11 cellular contexts compared by ENCODE assay signal in genomic region chr1:15628003-15628402, GRCh38. TPM values are rescaled to one million over a fixed set of nuclear protein-coding genes. Genes with fewer than 3 reads are reported as not detected.
DNase-seq lines count a peak whose midpoint lies in the region; ATAC-seq and TF ChIP-seq lines count a peak whose summit lies in the region.
"Had no signal": no experiment of that assay in that cellular context is flagged by ENCODE, and none has a peak within 500 bp of the region (broad histone marks: within the 10 kb centered on the region; RNA-seq: fewer than 3 reads in every experiment).

No MANE protein-coding gene starts in this region.

- no peaks in the 10 kb centered on the region for H3K9me3 Mint-ChIP-seq in memory B cell
- no peaks in the 10 kb centered on the region for H3K9me3 Mint-ChIP-seq in naive thymus-derived CD4-positive, alpha-beta T cell

- TF ChIP-seq CTCF in HEK293 (tag by site-specific recombination; IDR thresholded peaks at IDR 0.05), result no peak
- TF ChIP-seq CTCF in MM.1S (IDR thresholded peaks at IDR 0.05; ENCODE audit: low read length), result no peak
- TF ChIP-seq CTCF in GM20000 (IDR thresholded peaks at IDR 0.05; ENCODE audit: extremely low read depth, missing control alignments), result no peak

- H3F3A ChIP-seq in MM.1S (ENCODE audit: insufficient read depth, low read length), result no peaks in the 10 kb centered on the region

- DNase-seq in MM.1S (no peak), memory B cell (ENCODE audit: low spot score in 2 of 2) (no peak), GM20000 (ENCODE audit: low spot score) (no peak), OCI-M2 (lab: John Stamatoyannopoulos, UW; ENCODE audit: unreplicated experiment) (no peak), posterior vena cava (ENCODE audit: low spot score) (no peak)
- no peak for DNase-seq in naive thymus-derived CD4-positive, alpha-beta T cell
- DNase-seq: Kasumi-1, NCI-H446 treated with DMSO at 0.1 percent for 48 hours had no signal

- CTCF ChIA-PET in HEK293 (lab: Yijun Ruan, JAX), result no interaction called here
- CTCF ChIA-PET in naive thymus-derived CD4-positive, alpha-beta T cell (lab: Charles Lee), result no interaction called here

- H3K27me3 Mint-ChIP-seq in memory B cell, result no peaks in the 10 kb centered on the region
- H3K27me3 Mint-ChIP-seq in naive thymus-derived CD4-positive, alpha-beta T cell, result no peaks in the 10 kb centered on the region

- H3K27me3 ChIP-seq in MM.1S (replicated peaks; ENCODE audit: insufficient read depth, low read length), result no peaks in the 10 kb centered on the region
- H3K27me3 ChIP-seq in naive thymus-derived CD4-positive, alpha-beta T cell (ENCODE audit: control insufficient read depth in 2 of 2, insufficient read depth in 2 of 2, low read length in 2 of 2), result no peaks in the 10 kb centered on the region

- H3K4me1 Mint-ChIP-seq in memory B cell, result peaks cover 18% of the 10 kb centered on the region
- peaks cover 18 to 39% (median 28%) of the 10 kb centered on the region in 7 donors for H3K4me1 Mint-ChIP-seq in naive thymus-derived CD4-positive, alpha-beta T cell

- no peaks in the 10 kb centered on the region for H3K9me2 ChIP-seq in MM.1S (replicated peaks; ENCODE audit: insufficient read depth, low read length)

- H3K9me3 ChIP-seq in HEK293 (ENCODE audit: control insufficient read depth, insufficient read depth, low read depth, low read length) (no peaks in the 10 kb centered on the region), MM.1S (replicated peaks; ENCODE audit: insufficient read depth, low read length) (no peaks in the 10 kb centered on the region)
- no peaks in the 10 kb centered on the region for H3K9me3 ChIP-seq in naive thymus-derived CD4-positive, alpha-beta T cell (ENCODE audit: control insufficient read depth in 2 of 3, low read length in 3 of 3)

- H3K4me3 ChIP-seq in HEK293 (ENCODE audit: low read depth, low read length) (no peak overlapping the region), MM.1S (ENCODE audit: low read length) (no peak overlapping the region)
- no peak overlapping the region for H3K4me3 ChIP-seq in naive thymus-derived CD4-positive, alpha-beta T cell (ENCODE audit: low read length)

- peaks cover 83% of the 10 kb centered on the region for H3K79me2 ChIP-seq in MM.1S (ENCODE audit: low read length)

- intact Hi-C loops in naive thymus-derived CD4-positive, alpha-beta T cell (cut with micrococcal nuclease), result no loop called here
- intact Hi-C loops in posterior vena cava (cut with DNase I), result loop anchor here in 1 of 2 donors (10.0 kb wide), 1 partner anchor 47 kb away; no protein-coding TSS in a partner anchor

- H3K27ac Mint-ChIP-seq in memory B cell, result peak overlapping the region; percentile 77
- H3K27ac Mint-ChIP-seq in naive thymus-derived CD4-positive, alpha-beta T cell, result peak overlapping the region in 3 of 9 donors; percentile 9 to 29 (median 20)

- H3K4me1 ChIP-seq in HEK293 (ENCODE audit: control insufficient read depth, insufficient read depth, low read length) (peaks cover 12% of the 10 kb centered on the region), MM.1S (ENCODE audit: low read length) (peaks cover 18% of the 10 kb centered on the region)
- H3K4me1 ChIP-seq in naive thymus-derived CD4-positive, alpha-beta T cell (ENCODE audit: control insufficient read depth in 2 of 2, insufficient read depth in 2 of 2, low read length in 2 of 2), result peaks cover 0 to 1% of the 10 kb centered on the region in 2 donors

- H3K4me3 Mint-ChIP-seq in memory B cell, result no peak overlapping the region
- H3K4me3 Mint-ChIP-seq in naive thymus-derived CD4-positive, alpha-beta T cell, result no peak overlapping the region

- ATAC-seq in GM19025 (IDR thresholded peaks at IDR 0.05; ENCODE audit: low read depth, unreplicated experiment) (peak; percentile 28), memory B cell (ENCODE audit: low read depth) (no peak)
- no peak for ATAC-seq in naive thymus-derived CD4-positive, alpha-beta T cell
- ATAC-seq: SK-N-SH treated with all-trans-retinoic acid at 6 μM for 48 hours had no signal

- peaks cover 19% of the 10 kb centered on the region for H3K36me3 Mint-ChIP-seq in memory B cell
- peaks cover 6 to 48% (median 18%) of the 10 kb centered on the region in 5 donors for H3K36me3 Mint-ChIP-seq in naive thymus-derived CD4-positive, alpha-beta T cell

- no peak overlapping the region for H2AFZ ChIP-seq in MM.1S (ENCODE audit: low read length)

- POLR2A ChIA-PET in HEK293 (lab: Yijun Ruan, JAX), result no interaction called here
- POLR2A ChIA-PET in naive thymus-derived CD4-positive, alpha-beta T cell (lab: Charles Lee), result no interaction called here

- H3K27ac ChIP-seq in HEK293 (ENCODE audit: extremely low read depth, low read depth, low read length) (no peak overlapping the region), MM.1S (ENCODE audit: low read length) (peak overlapping the region; percentile 23; the same call in 1 of the 2 replicates)
- no peak overlapping the region for H3K27ac ChIP-seq in naive thymus-derived CD4-positive, alpha-beta T cell (ENCODE audit: low read depth, low read length)

- no peak overlapping the region for H3K9ac ChIP-seq in MM.1S (ENCODE audit: low read length)

- H4K20me1 ChIP-seq in MM.1S (ENCODE audit: insufficient read depth, low read length), result peaks cover 17% of the 10 kb centered on the region

- H3K4me2 ChIP-seq in MM.1S (ENCODE audit: low read depth, low read length), result no peak overlapping the region

- H3K36me3 ChIP-seq in HEK293 (ENCODE audit: control insufficient read depth in 2 of 2, insufficient read depth in 1 of 2, low read length in 2 of 2) (peaks cover 23 to 62% of the 10 kb centered on the region in 2 experiments), MM.1S (replicated peaks; ENCODE audit: insufficient read depth, low read length) (peaks cover 4% of the 10 kb centered on the region; the same call in 1 of the 2 replicates)
- peaks cover 0 to 58% (median 0%) of the 10 kb centered on the region in 3 experiments for H3K36me3 ChIP-seq in naive thymus-derived CD4-positive, alpha-beta T cell (ENCODE audit: control insufficient read depth in 2 of 3, insufficient read depth in 3 of 3, low read length in 3 of 3)

TF ChIP-seq in HEK293, 187 proteins besides CTCF, POLR2A, EP300 and RAD21:
- TF ChIP-seq ZNF274 (IDR thresholded peaks at IDR 0.05; ENCODE audit: low read length), result no peak
- TF ChIP-seq ZNF274 (tag by site-specific recombination; IDR thresholded peaks at IDR 0.05; ENCODE audit: borderline replicate concordance), result no peak
- no peak for TF ChIP-seq ZNF324 (tag by site-specific recombination; IDR thresholded peaks at IDR 0.05)
- no peak for TF ChIP-seq ZNF2 (tag by site-specific recombination; IDR thresholded peaks at IDR 0.05)
- TF ChIP-seq ZNF621 (tag by site-specific recombination; IDR thresholded peaks at IDR 0.05), result no peak
- no peak for TF ChIP-seq ZEB2 (tag by site-specific recombination; IDR thresholded peaks at IDR 0.05)
- TF ChIP-seq ZNF530 (tag by site-specific recombination; IDR thresholded peaks at IDR 0.05; ENCODE audit: low read depth), result no peak
- TF ChIP-seq, protein P1, sequence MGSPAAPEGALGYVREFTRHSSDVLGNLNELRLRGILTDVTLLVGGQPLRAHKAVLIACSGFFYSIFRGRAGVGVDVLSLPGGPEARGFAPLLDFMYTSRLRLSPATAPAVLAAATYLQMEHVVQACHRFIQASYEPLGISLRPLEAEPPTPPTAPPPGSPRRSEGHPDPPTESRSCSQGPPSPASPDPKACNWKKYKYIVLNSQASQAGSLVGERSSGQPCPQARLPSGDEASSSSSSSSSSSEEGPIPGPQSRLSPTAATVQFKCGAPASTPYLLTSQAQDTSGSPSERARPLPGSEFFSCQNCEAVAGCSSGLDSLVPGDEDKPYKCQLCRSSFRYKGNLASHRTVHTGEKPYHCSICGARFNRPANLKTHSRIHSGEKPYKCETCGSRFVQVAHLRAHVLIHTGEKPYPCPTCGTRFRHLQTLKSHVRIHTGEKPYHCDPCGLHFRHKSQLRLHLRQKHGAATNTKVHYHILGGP (tag by site-specific recombination; IDR thresholded peaks at IDR 0.05), result no peak
- TF ChIP-seq SCRT2 (tag by site-specific recombination; IDR thresholded peaks at IDR 0.05), result peak; percentile 61; the same call in 1 of the 2 replicates

RNA-seq across cellular contexts. Expression of gene DDI2, which starts 10.7 kb away (rescaled TPM):
- 10 to 100 TPM; 24.5 to 46.8 (median 37.0) TPM for total RNA-seq in naive thymus-derived CD4-positive, alpha-beta T cell
- 1 to 10 TPM; 3.2 to 6.7 TPM for polyA plus RNA-seq in naive thymus-derived CD4-positive, alpha-beta T cell
- total RNA-seq in posterior vena cava, result 10 to 100 TPM; 23.8 to 27.4 TPM

RNA-seq across cellular contexts. Expression of gene AGMAT, which starts 43.2 kb away (rescaled TPM):
- 10 to 100 TPM in 1 of 5 experiments, 1 to 10 TPM in 4; 6.4 to 21.5 (median 9.5) TPM for total RNA-seq in naive thymus-derived CD4-positive, alpha-beta T cell
- 10 to 100 TPM; 14.5 to 16.9 TPM for polyA plus RNA-seq in naive thymus-derived CD4-positive, alpha-beta T cell
- under 1 TPM in 1 of 2 donors, not detected in 1; 0.14 TPM for total RNA-seq in posterior vena cava

RNA-seq across cellular contexts. Expression of gene PLEKHM2, which starts 56.1 kb away (rescaled TPM):
- 10 to 100 TPM; 53.6 to 78.6 (median 68.1) TPM for total RNA-seq in naive thymus-derived CD4-positive, alpha-beta T cell
- 10 to 100 TPM in 1 of 2 donors, 1 to 10 TPM in 1; 4.3 to 10.0 TPM for polyA plus RNA-seq in naive thymus-derived CD4-positive, alpha-beta T cell
- total RNA-seq in posterior vena cava, result 10 to 100 TPM; 62.6 to 75.9 TPM

Comparison
In these comparisons a context has a peak if more than half of its experiments do, and no peak if none do; other contexts are left out.
1. RNA of gene AGMAT, which starts 43.2 kb away (total RNA-seq): 6.4 to 21.5 TPM in naive thymus-derived CD4-positive, alpha-beta T cell; 0.14 TPM in posterior vena cava; every median in the first group is over 4 times any median in the second.